In the genomic region with DNA sequence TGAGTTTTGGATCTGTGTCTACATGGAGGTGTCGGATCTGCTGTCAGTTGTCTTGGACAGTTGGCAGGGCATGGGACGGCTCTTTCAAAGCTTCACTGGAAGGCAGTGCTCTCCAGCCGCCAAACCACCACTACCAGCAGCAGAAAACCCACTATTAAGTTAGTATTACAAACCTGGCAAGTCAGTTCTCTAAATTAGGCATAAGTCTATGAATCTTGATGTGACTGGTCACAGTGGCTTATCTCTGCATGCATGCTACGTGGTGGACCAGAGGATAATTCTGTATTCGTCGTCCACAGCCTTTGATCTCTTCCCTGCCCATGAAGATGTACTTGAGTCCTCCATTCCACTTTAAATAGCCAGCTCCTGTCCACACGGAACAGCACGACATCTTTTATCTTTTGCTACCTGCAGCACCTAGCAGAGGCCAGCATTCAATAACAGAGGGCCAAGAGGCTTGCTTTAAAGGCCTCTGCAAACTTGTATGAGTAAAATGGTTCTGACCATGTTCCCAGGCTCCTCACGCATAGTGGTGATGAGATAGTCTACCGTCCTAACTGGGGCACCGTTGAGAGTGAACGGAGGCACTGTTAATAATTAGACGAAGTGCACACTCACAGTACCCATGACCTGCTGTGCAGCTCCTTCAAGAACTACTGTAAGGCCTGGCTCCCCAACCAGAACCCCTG, we compare ENCODE assay signal across 8 cellular contexts. TPM values are rescaled to one million over a fixed set of nuclear protein-coding genes. Genes with fewer than 3 reads are reported as not detected.
DNase-seq lines count a peak whose midpoint lies in the region; ATAC-seq and TF ChIP-seq lines count a peak whose summit lies in the region.

No MANE protein-coding gene starts in this region.

- POLR2A ChIA-PET in HEK293 (lab: Yijun Ruan, JAX): no interaction called here
- POLR2A ChIA-PET in activated CD4-positive, alpha-beta memory T cell treated with anti-CD3 and anti-CD28 coated beads, Interleukin-2, amount 10 ng/mL, durations not matched to agents 7 days and 5 days (lab: Charles Lee): interaction anchor here (1.2 to 2.3 kb wide), 7 partner anchors 9 to 122 kb away, joined by 3 to 11 read pairs (median 5); partner anchors contain the start of genes COX19 and ZFAND2A

- peaks cover 8% of the 10 kb centered on the region for H3K4me1 ChIP-seq in HEK293 (ENCODE audit: control insufficient read depth, insufficient read depth, low read length)
- peaks cover 16% of the 10 kb centered on the region for H3K4me1 ChIP-seq in iPS-18a (ENCODE audit: control insufficient read depth, low read depth, low read length)

- no peak for TF ChIP-seq CTCF in HEK293 (tag by site-specific recombination; IDR thresholded peaks at IDR 0.05)

- no peaks in the 10 kb centered on the region for H3K36me3 Mint-ChIP-seq in activated CD4-positive, alpha-beta memory T cell treated with anti-CD3 and anti-CD28 coated beads, Interleukin-2, amount 10 ng/mL, durations not matched to agents 7 days and 5 days (ENCODE audit: low read depth)
- peaks cover 7% of the 10 kb centered on the region for H3K36me3 Mint-ChIP-seq in stimulated activated effector memory CD8-positive, alpha-beta T cell treated with anti-CD3 and anti-CD28 coated beads, Interleukin-12 subunit alpha, Interleukin-12 subunit beta, amount 100 ng/mL, for 72 hours

- peak overlapping the region; percentile 89 for H3K4me3 Mint-ChIP-seq in activated CD4-positive, alpha-beta memory T cell treated with anti-CD3 and anti-CD28 coated beads, Interleukin-2, amount 10 ng/mL, durations not matched to agents 7 days and 5 days
- peak overlapping the region; percentile 74 for H3K4me3 Mint-ChIP-seq in stimulated activated effector memory CD8-positive, alpha-beta T cell treated with anti-CD3 and anti-CD28 coated beads, Interleukin-12 subunit alpha, Interleukin-12 subunit beta, amount 100 ng/mL, for 72 hours

- H3K27me3 Mint-ChIP-seq in activated CD4-positive, alpha-beta memory T cell treated with anti-CD3 and anti-CD28 coated beads, Interleukin-2, amount 10 ng/mL, durations not matched to agents 7 days and 5 days: no peaks in the 10 kb centered on the region

- no peak overlapping the region for H3K9ac ChIP-seq in iPS-18a (ENCODE audit: low read length)

- DNase-seq in activated CD4-positive, alpha-beta memory T cell treated with anti-CD3 and anti-CD28 coated beads, Interleukin-2, amount 10 ng/mL, durations not matched to agents 7 days and 5 days: no peak
- no peak for DNase-seq in stimulated activated effector memory CD8-positive, alpha-beta T cell treated with anti-CD3 and anti-CD28 coated beads, Interleukin-12 subunit alpha, Interleukin-12 subunit beta, amount 100 ng/mL, for 72 hours (ENCODE audit: low spot score in 2 of 2)
- no peak for DNase-seq in GOT3 (lab: John Stamatoyannopoulos, UW)
- DNase-seq in NCI-H1417 treated with DMSO at 0.1 percent for 48 hours (lab: John Stamatoyannopoulos, UW): no peak
- no peak for DNase-seq in NCI-H69 (lab: John Stamatoyannopoulos, UW)
- DNase-seq in foreskin melanocyte: no peak

- ATAC-seq in stimulated activated effector memory CD8-positive, alpha-beta T cell treated with anti-CD3 and anti-CD28 coated beads, Interleukin-12 subunit alpha, Interleukin-12 subunit beta, amount 100 ng/mL, for 72 hours: no peak

- H3K9me3 ChIP-seq in HEK293 (ENCODE audit: control insufficient read depth, insufficient read depth, low read depth, low read length) (no peaks in the 10 kb centered on the region), iPS-18a (ENCODE audit: control insufficient read depth, low read depth, low read length) (no peaks in the 10 kb centered on the region)

- CTCF ChIA-PET in HEK293 (lab: Yijun Ruan, JAX): interaction anchor here (0.6 to 2.7 kb wide), 10 partner anchors 9 to 413 kb away, joined by 3 to 19 read pairs (median 5); no protein-coding TSS in a partner anchor
- CTCF ChIA-PET in activated CD4-positive, alpha-beta memory T cell treated with anti-CD3 and anti-CD28 coated beads, Interleukin-2, amount 10 ng/mL, durations not matched to agents 7 days and 5 days (lab: Charles Lee): interaction anchor here (0.5 to 4.2 kb wide), 9 partner anchors 11 to 147 kb away, joined by 3 to 28 read pairs (median 4); no protein-coding TSS in a partner anchor

- peaks cover 78% of the 10 kb centered on the region for H3K4me1 Mint-ChIP-seq in activated CD4-positive, alpha-beta memory T cell treated with anti-CD3 and anti-CD28 coated beads, Interleukin-2, amount 10 ng/mL, durations not matched to agents 7 days and 5 days
- peaks cover 78% of the 10 kb centered on the region for H3K4me1 Mint-ChIP-seq in stimulated activated effector memory CD8-positive, alpha-beta T cell treated with anti-CD3 and anti-CD28 coated beads, Interleukin-12 subunit alpha, Interleukin-12 subunit beta, amount 100 ng/mL, for 72 hours

- H3K9me3 Mint-ChIP-seq in activated CD4-positive, alpha-beta memory T cell treated with anti-CD3 and anti-CD28 coated beads, Interleukin-2, amount 10 ng/mL, durations not matched to agents 7 days and 5 days: no peaks in the 10 kb centered on the region
- no peaks in the 10 kb centered on the region for H3K9me3 Mint-ChIP-seq in stimulated activated effector memory CD8-positive, alpha-beta T cell treated with anti-CD3 and anti-CD28 coated beads, Interleukin-12 subunit alpha, Interleukin-12 subunit beta, amount 100 ng/mL, for 72 hours

- H3K27ac ChIP-seq in HEK293 (ENCODE audit: extremely low read depth, low read depth, low read length): no peak overlapping the region
- no peak overlapping the region for H3K27ac ChIP-seq in iPS-18a (ENCODE audit: low read length)

- H3K27ac Mint-ChIP-seq in activated CD4-positive, alpha-beta memory T cell treated with anti-CD3 and anti-CD28 coated beads, Interleukin-2, amount 10 ng/mL, durations not matched to agents 7 days and 5 days: peak overlapping the region; percentile 31
- peak overlapping the region; percentile 70 for H3K27ac Mint-ChIP-seq in stimulated activated effector memory CD8-positive, alpha-beta T cell treated with anti-CD3 and anti-CD28 coated beads, Interleukin-12 subunit alpha, Interleukin-12 subunit beta, amount 100 ng/mL, for 72 hours

- H3K4me3 ChIP-seq in HEK293 (ENCODE audit: low read depth, low read length): peak overlapping the region; percentile 61
- peak overlapping the region; percentile 57 for H3K4me3 ChIP-seq in iPS-18a (ENCODE audit: low read length)

- no peaks in the 10 kb centered on the region for H3K36me3 ChIP-seq in HEK293 (ENCODE audit: control insufficient read depth in 2 of 2, insufficient read depth in 1 of 2, low read length in 2 of 2)
- H3K36me3 ChIP-seq in iPS-18a (ENCODE audit: control insufficient read depth, low read depth, low read length): no peaks in the 10 kb centered on the region

- H3K27me3 ChIP-seq in iPS-18a (ENCODE audit: control insufficient read depth, insufficient read depth, low read length): no peaks in the 10 kb centered on the region

TF ChIP-seq in HEK293, 187 proteins besides CTCF, POLR2A, EP300 and RAD21:
- no peak for TF ChIP-seq ZNF114 (tag by site-specific recombination; IDR thresholded peaks at IDR 0.05)
- no peak for TF ChIP-seq HOXA7 (CRISPR knock-in tag; IDR thresholded peaks at IDR 0.05; ENCODE audit: borderline replicate concordance)
- TF ChIP-seq, protein P1, sequence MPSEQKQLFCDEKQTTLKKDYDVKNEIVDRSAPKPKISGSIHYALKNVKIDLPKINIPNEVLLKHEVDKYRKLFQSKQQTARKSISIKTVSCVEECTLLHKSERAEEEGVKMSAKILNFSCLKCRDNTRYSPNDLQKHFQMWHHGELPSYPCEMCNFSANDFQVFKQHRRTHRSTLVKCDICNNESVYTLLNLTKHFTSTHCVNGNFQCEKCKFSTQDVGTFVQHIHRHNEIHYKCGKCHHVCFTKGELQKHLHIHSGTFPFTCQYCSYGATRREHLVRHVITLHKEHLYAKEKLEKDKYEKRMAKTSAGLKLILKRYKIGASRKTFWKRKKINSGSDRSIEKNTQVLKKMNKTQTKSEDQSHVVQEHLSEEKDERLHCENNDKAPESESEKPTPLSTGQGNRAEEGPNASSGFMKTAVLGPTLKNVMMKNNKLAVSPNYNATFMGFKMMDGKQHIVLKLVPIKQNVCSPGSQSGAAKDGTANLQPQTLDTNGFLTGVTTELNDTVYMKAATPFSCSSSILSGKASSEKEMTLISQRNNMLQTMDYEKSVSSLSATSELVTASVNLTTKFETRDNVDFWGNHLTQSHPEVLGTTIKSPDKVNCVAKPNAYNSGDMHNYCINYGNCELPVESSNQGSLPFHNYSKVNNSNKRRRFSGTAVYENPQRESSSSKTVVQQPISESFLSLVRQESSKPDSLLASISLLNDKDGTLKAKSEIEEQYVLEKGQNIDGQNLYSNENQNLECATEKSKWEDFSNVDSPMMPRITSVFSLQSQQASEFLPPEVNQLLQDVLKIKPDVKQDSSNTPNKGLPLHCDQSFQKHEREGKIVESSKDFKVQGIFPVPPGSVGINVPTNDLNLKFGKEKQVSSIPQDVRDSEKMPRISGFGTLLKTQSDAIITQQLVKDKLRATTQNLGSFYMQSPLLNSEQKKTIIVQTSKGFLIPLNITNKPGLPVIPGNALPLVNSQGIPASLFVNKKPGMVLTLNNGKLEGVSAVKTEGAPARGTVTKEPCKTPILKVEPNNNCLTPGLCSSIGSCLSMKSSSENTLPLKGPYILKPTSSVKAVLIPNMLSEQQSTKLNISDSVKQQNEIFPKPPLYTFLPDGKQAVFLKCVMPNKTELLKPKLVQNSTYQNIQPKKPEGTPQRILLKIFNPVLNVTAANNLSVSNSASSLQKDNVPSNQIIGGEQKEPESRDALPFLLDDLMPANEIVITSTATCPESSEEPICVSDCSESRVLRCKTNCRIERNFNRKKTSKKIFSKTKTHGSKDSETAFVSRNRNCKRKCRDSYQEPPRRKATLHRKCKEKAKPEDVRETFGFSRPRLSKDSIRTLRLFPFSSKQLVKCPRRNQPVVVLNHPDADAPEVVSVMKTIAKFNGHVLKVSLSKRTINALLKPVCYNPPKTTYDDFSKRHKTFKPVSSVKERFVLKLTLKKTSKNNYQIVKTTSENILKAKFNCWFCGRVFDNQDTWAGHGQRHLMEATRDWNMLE (tag by site-specific recombination; conservative IDR thresholded peaks at IDR 0.05; ENCODE audit: low read depth): no peak
- TF ChIP-seq TRIM28 (IDR thresholded peaks at IDR 0.05; ENCODE audit: borderline replicate concordance, low read length): no peak
- TF ChIP-seq ZNF785 (tag by site-specific recombination; IDR thresholded peaks at IDR 0.05): no peak

RNA-seq across cellular contexts. Expression of gene GPR146, which starts 0.8 kb away (rescaled TPM):
- total RNA-seq in activated CD4-positive, alpha-beta memory T cell treated with anti-CD3 and anti-CD28 coated beads, Interleukin-2, amount 10 ng/mL, durations not matched to agents 7 days and 5 days: 10 to 100 TPM; 10.0 to 10.1 TPM

RNA-seq across cellular contexts. Expression of gene GPER1, which starts 42.7 kb away (rescaled TPM):
- total RNA-seq in activated CD4-positive, alpha-beta memory T cell treated with anti-CD3 and anti-CD28 coated beads, Interleukin-2, amount 10 ng/mL, durations not matched to agents 7 days and 5 days: under 1 TPM in 1 of 2 experiments, not detected in 1; 0.15 TPM
